1 cellular context compared by ENCODE assay signal in the genomic region with DNA sequence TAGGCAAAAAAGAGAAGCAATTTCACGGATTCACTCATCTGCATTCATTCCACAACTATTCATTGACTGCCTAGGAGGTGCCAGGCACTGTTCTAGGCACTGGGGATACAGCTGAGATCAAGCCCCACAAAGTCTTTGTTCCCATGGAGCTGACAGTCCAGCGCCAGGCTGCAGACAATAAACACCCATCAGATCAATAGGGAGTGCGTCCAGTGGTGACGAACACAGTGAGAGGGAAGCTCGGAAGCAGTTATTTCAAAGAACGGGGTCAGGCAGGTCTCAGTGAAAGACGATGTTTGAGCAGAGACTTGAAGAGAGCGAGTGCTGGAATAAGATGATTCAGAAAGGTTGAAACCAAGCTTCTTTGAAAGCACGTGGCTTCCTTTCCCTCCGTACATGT.
TF ChIP-seq lines count a peak whose summit lies in the region.

No MANE protein-coding gene starts in this region.

TF ChIP-seq in HepG2, 621 proteins besides CTCF, POLR2A, EP300 and RAD21 (continued from another document):
- no peak for TF ChIP-seq CBX2 (IDR thresholded peaks at IDR 0.05; ENCODE audit: low read depth, low read length)
- TF ChIP-seq CBX2 (CRISPR knock-in tag; IDR thresholded peaks at IDR 0.05; ENCODE audit: low read depth): no peak
- TF ChIP-seq ZFP36 (IDR thresholded peaks at IDR 0.05; ENCODE audit: borderline replicate concordance, low read depth, low read length, partially characterized antibody): no peak
- TF ChIP-seq CREB1 (IDR thresholded peaks at IDR 0.05): no peak
- TF ChIP-seq CREB1 (CRISPR knock-in tag; IDR thresholded peaks at IDR 0.05): no peak
- TF ChIP-seq ZNF430 (CRISPR knock-in tag; IDR thresholded peaks at IDR 0.05): no peak
